Comparison of ENCODE assay signal across 19 cellular contexts in the genomic region with DNA sequence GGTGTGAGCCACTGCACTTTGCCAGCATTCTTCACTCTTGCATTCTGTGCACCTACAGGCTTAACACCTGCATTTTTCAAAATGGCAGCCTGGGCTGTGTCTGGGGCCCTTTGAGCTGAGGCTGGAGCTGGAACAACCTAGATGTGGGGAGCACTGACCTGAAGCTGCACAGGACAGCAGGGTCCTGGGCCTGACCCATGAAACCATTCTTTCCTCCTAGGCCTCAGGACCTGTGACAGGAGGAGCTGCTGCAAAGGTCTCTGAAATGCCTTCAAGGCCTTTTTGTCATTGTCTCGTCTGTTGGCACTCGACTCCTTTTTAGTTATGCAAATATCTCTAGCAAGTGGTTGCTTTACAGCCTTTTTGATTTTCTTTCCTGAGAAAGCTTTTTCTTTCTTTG.
DNase-seq lines count a peak whose midpoint lies in the region; ATAC-seq lines count a peak whose summit lies in the region.
"Had no signal": no experiment of that assay in that cellular context is flagged by ENCODE, and none has a peak within 500 bp of the region (broad histone marks: within the 10 kb centered on the region; RNA-seq: fewer than 3 reads in every experiment).

No MANE protein-coding gene starts in this region.

- no peak overlapping the region for H3K27ac Mint-ChIP-seq in activated T-cell treated with anti-CD3 and anti-CD28 coated beads, Interleukin-2, amount 50 U/mL, for 24 hours
- H3K27ac Mint-ChIP-seq: B cell; CD4-positive, alpha-beta T cell; GM23338; H9; HFFc6 had no signal

- H3K36me3 Mint-ChIP-seq in activated T-cell treated with anti-CD3 and anti-CD28 coated beads, Interleukin-2, amount 50 U/mL, for 24 hours (ENCODE audit: low read depth), result peaks cover 44% of the 10 kb centered on the region
- peaks cover 21% of the 10 kb centered on the region for H3K36me3 Mint-ChIP-seq in activated T-cell treated with anti-CD3 and anti-CD28 coated beads, Interleukin-2, amount 50 U/mL, for 4 hours (ENCODE audit: insufficient read depth)

- H3K4me3 Mint-ChIP-seq in activated T-cell treated with anti-CD3 and anti-CD28 coated beads, Interleukin-2, amount 50 U/mL, for 24 hours, result no peak overlapping the region
- H3K4me3 Mint-ChIP-seq in activated T-cell treated with anti-CD3 and anti-CD28 coated beads, Interleukin-2, amount 50 U/mL, for 4 hours, result no peak overlapping the region
- H3K4me3 Mint-ChIP-seq: B cell; CD4-positive, alpha-beta T cell; CD8-positive, alpha-beta memory T cell; GM23338; H9; HFFc6 had no signal

- intact Hi-C loops in Right ventricle myocardium superior (cut with DNase I), result no loop called here

- peaks cover 10% of the 10 kb centered on the region for H3K36me3 ChIP-seq in NT2/D1 (ENCODE audit: insufficient read depth, insufficient read length, low read length)

- peak; percentile 11 for DNase-seq in activated T-cell treated with anti-CD3 and anti-CD28 coated beads, Interleukin-2, amount 50 U/mL, for 24 hours
- no peak for DNase-seq in activated T-cell treated with anti-CD3 and anti-CD28 coated beads, Interleukin-2, amount 50 U/mL, for 4 hours
- DNase-seq in NT2/D1 (ENCODE audit: low read depth, low spot score) (peak; percentile 2), islet precursor cell (peak; percentile 21), Right ventricle myocardium superior (no peak)
- DNase-seq in activated CD8-positive, alpha-beta memory T cell treated with anti-CD3 and anti-CD28 coated beads, Interleukin-2, amount 50 U/mL, for 48 hours, result no peak
- DNase-seq: CD4-positive, alpha-beta T cell; DMS 273 treated with DMSO at 0.1 percent for 48 hours; DMS79; EL; GDM1; H9; HFFc6 had no signal

- H3K4me1 Mint-ChIP-seq in activated T-cell treated with anti-CD3 and anti-CD28 coated beads, Interleukin-2, amount 50 U/mL, for 24 hours (ENCODE audit: low read depth), result peaks cover 16% of the 10 kb centered on the region
- peaks cover 16% of the 10 kb centered on the region for H3K4me1 Mint-ChIP-seq in activated T-cell treated with anti-CD3 and anti-CD28 coated beads, Interleukin-2, amount 50 U/mL, for 4 hours (ENCODE audit: low read depth)
- H3K4me1 Mint-ChIP-seq: GM23338 had no signal

- ATAC-seq in activated T-cell treated with anti-CD3 and anti-CD28 coated beads, Interleukin-2, amount 50 U/mL, for 4 hours, result no peak
- no peak for ATAC-seq in Right ventricle myocardium superior (ENCODE audit: poor library complexity)
- ATAC-seq: GM12878, GM23338, HCT116 had no signal

- no peaks in the 10 kb centered on the region for H3K27me3 Mint-ChIP-seq in activated T-cell treated with anti-CD3 and anti-CD28 coated beads, Interleukin-2, amount 50 U/mL, for 24 hours
- H3K27me3 Mint-ChIP-seq in activated T-cell treated with anti-CD3 and anti-CD28 coated beads, Interleukin-2, amount 50 U/mL, for 4 hours (ENCODE audit: low read depth), result no peaks in the 10 kb centered on the region
- H3K27me3 Mint-ChIP-seq: B cell; CD4-positive, alpha-beta T cell had no signal

- H3K27me3 ChIP-seq in NT2/D1 (ENCODE audit: insufficient read depth, insufficient read length), result peaks cover 2% of the 10 kb centered on the region
- H3K27me3 ChIP-seq: BLaER1 had no signal

- no peak overlapping the region for H3K9ac ChIP-seq in NT2/D1 (ENCODE audit: insufficient read length, low read depth)
- H3K9ac ChIP-seq: BLaER1 had no signal

- H3K9me3 ChIP-seq in NT2/D1 (ENCODE audit: insufficient read depth, low read length), result peaks cover 52% of the 10 kb centered on the region

- H3K4me3 ChIP-seq in NT2/D1 (ENCODE audit: insufficient read length, low read depth), result no peak overlapping the region
- H3K4me3 ChIP-seq: BLaER1, GM12878, GM23338 had no signal

- H3K4me1 ChIP-seq in NT2/D1 (ENCODE audit: insufficient read depth, insufficient read length), result no peaks in the 10 kb centered on the region

- peaks cover 32% of the 10 kb centered on the region for H3K9me3 Mint-ChIP-seq in activated T-cell treated with anti-CD3 and anti-CD28 coated beads, Interleukin-2, amount 50 U/mL, for 24 hours
- H3K9me3 Mint-ChIP-seq in activated T-cell treated with anti-CD3 and anti-CD28 coated beads, Interleukin-2, amount 50 U/mL, for 4 hours, result peaks cover 16% of the 10 kb centered on the region

Comparison
In these comparisons a context has a peak if more than half of its experiments do, and no peak if none do; other contexts are left out.
1. DNase-seq: peak in activated T-cell treated with anti-CD3 and anti-CD28 coated beads, Interleukin-2, amount 50 U/mL, for 24 hours (single experiment), NT2/D1 (single experiment) and islet precursor cell (single experiment); none in activated T-cell treated with anti-CD3 and anti-CD28 coated beads, Interleukin-2, amount 50 U/mL, for 4 hours (single experiment), activated CD8-positive, alpha-beta memory T cell treated with anti-CD3 and anti-CD28 coated beads, Interleukin-2, amount 50 U/mL, for 48 hours (single experiment) and Right ventricle myocardium superior (single experiment).